In the genomic region with DNA sequence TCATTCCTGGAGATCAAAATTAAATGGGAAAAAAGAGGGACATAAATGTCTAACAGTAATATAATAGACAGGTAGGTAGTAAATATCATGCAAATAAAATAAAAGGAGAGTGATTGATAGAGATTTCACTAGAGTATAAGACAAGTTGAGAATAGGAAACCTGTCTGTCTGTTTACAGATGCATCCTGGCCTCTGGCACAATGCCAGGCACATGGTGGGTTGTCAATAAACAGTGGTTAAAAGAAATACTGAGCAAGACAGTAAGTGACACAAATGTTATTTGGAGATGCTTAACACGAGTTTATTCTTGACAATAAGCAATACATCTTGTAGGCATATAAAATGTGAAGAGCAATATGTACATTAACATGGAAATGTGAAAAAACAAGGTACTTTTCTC, we compare ENCODE assay signal across 1 cellular context.
A peak's percentile ranks its signal among the peaks of the same experiment; 100 is the strongest.
TF ChIP-seq lines count a peak whose summit lies in the region.

No MANE protein-coding gene starts in this region.

TF ChIP-seq in HepG2, 621 proteins besides CTCF, POLR2A, EP300 and RAD21 (continued from another document):
- TF ChIP-seq, protein P1, sequence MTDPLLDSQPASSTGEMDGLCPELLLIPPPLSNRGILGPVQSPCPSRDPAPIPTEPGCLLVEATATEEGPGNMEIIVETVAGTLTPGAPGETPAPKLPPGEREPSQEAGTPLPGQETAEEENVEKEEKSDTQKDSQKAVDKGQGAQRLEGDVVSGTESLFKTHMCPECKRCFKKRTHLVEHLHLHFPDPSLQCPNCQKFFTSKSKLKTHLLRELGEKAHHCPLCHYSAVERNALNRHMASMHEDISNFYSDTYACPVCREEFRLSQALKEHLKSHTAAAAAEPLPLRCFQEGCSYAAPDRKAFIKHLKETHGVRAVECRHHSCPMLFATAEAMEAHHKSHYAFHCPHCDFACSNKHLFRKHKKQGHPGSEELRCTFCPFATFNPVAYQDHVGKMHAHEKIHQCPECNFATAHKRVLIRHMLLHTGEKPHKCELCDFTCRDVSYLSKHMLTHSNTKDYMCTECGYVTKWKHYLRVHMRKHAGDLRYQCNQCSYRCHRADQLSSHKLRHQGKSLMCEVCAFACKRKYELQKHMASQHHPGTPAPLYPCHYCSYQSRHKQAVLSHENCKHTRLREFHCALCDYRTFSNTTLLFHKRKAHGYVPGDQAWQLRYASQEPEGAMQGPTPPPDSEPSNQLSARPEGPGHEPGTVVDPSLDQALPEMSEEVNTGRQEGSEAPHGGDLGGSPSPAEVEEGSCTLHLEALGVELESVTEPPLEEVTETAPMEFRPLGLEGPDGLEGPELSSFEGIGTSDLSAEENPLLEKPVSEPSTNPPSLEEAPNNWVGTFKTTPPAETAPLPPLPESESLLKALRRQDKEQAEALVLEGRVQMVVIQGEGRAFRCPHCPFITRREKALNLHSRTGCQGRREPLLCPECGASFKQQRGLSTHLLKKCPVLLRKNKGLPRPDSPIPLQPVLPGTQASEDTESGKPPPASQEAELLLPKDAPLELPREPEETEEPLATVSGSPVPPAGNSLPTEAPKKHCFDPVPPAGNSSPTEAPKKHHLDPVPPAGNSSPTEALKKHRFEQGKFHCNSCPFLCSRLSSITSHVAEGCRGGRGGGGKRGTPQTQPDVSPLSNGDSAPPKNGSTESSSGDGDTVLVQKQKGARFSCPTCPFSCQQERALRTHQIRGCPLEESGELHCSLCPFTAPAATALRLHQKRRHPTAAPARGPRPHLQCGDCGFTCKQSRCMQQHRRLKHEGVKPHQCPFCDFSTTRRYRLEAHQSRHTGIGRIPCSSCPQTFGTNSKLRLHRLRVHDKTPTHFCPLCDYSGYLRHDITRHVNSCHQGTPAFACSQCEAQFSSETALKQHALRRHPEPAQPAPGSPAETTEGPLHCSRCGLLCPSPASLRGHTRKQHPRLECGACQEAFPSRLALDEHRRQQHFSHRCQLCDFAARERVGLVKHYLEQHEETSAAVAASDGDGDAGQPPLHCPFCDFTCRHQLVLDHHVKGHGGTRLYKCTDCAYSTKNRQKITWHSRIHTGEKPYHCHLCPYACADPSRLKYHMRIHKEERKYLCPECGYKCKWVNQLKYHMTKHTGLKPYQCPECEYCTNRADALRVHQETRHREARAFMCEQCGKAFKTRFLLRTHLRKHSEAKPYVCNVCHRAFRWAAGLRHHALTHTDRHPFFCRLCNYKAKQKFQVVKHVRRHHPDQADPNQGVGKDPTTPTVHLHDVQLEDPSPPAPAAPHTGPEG (CRISPR knock-in tag; IDR thresholded peaks at IDR 0.05): no peak
- TF ChIP-seq LCORL (IDR thresholded peaks at IDR 0.05): peak; percentile 77; the same call in 1 of the 2 replicates
- no peak for TF ChIP-seq LCORL (CRISPR knock-in tag; IDR thresholded peaks at IDR 0.05)
